Comparison of ENCODE assay signal across 10 cellular contexts in genomic region chr17:76414334-76415295, GRCh38. TPM values are rescaled to one million over a fixed set of nuclear protein-coding genes. Genes with fewer than 3 reads are reported as not detected.
DNase-seq lines count a peak whose midpoint lies in the region; ATAC-seq and TF ChIP-seq lines count a peak whose summit lies in the region.
"Had no signal": no experiment of that assay in that cellular context is flagged by ENCODE, and none has a peak within 500 bp of the region (broad histone marks: within the 10 kb centered on the region; RNA-seq: fewer than 3 reads in every experiment).

No MANE protein-coding gene starts in this region.

- ATAC-seq in Right ventricle myocardium superior (ENCODE audit: poor library complexity) (peak; percentile 91), HG03280 (IDR thresholded peaks at IDR 0.05; ENCODE audit: unreplicated experiment) (no peak)
- no peak for ATAC-seq in stimulated activated naive CD8-positive, alpha-beta T cell treated with anti-CD3 and anti-CD28 coated beads, Interleukin-15, amount 100 ng/mL, for 72 hours

- no peak overlapping the region for H3K4me2 ChIP-seq in smooth muscle cell

- H3K9ac ChIP-seq in smooth muscle cell (ENCODE audit: low read depth), result no peak overlapping the region

- peaks cover 25% of the 10 kb centered on the region for H3K79me2 ChIP-seq in smooth muscle cell (ENCODE audit: low read depth)

- no peaks in the 10 kb centered on the region for H3K27me3 Mint-ChIP-seq in stimulated activated naive CD8-positive, alpha-beta T cell treated with anti-CD3 and anti-CD28 coated beads, Interleukin-15, amount 100 ng/mL, for 72 hours

- H3K36me3 ChIP-seq in HEK293 (ENCODE audit: control insufficient read depth in 2 of 2, insufficient read depth in 1 of 2, low read length in 2 of 2) (peaks cover 3 to 40% of the 10 kb centered on the region in 2 experiments), smooth muscle cell (ENCODE audit: low read depth) (no peaks in the 10 kb centered on the region), WERI-Rb-1 (peaks cover 42% of the 10 kb centered on the region)

- no peaks in the 10 kb centered on the region for H3K9me3 Mint-ChIP-seq in stimulated activated naive CD8-positive, alpha-beta T cell treated with anti-CD3 and anti-CD28 coated beads, Interleukin-15, amount 100 ng/mL, for 72 hours

- H2AFZ ChIP-seq in smooth muscle cell (ENCODE audit: low read depth), result no peak overlapping the region

- H3K9me3 ChIP-seq in HEK293 (ENCODE audit: control insufficient read depth, insufficient read depth, low read depth, low read length), result no peaks in the 10 kb centered on the region
- H3K9me3 ChIP-seq in smooth muscle cell (replicated peaks; ENCODE audit: low read depth), result no peaks in the 10 kb centered on the region
- H3K9me3 ChIP-seq in WERI-Rb-1 (ENCODE audit: severe bottlenecking), result no peaks in the 10 kb centered on the region
- H3K9me3 ChIP-seq: MG63 had no signal

- intact Hi-C loops in Right ventricle myocardium superior (cut with DNase I), result loop anchor here (5.0 kb wide), 1 partner anchor 93 kb away; no protein-coding TSS in a partner anchor

- TF ChIP-seq CTCF in HEK293 (tag by site-specific recombination; IDR thresholded peaks at IDR 0.05) (no peak), smooth muscle cell (IDR thresholded peaks at IDR 0.05; ENCODE audit: borderline replicate concordance, insufficient read depth, poor library complexity, severe bottlenecking) (no peak), WERI-Rb-1 (IDR thresholded peaks at IDR 0.05; ENCODE audit: low read depth, low read length) (no peak)

- H3F3A ChIP-seq in smooth muscle cell (ENCODE audit: low read depth), result no peaks in the 10 kb centered on the region

- no peak overlapping the region for H3K4me3 Mint-ChIP-seq in stimulated activated naive CD8-positive, alpha-beta T cell treated with anti-CD3 and anti-CD28 coated beads, Interleukin-15, amount 100 ng/mL, for 72 hours

- CTCF ChIA-PET in HEK293 (lab: Yijun Ruan, JAX), result interaction anchor here (0.5 to 8.5 kb wide), 13 partner anchors 11 to 300 kb away, joined by 3 to 90 read pairs (median 3); no protein-coding TSS in a partner anchor

- DNase-seq in SHP77 treated with DMSO at 0.1 percent for 48 hours (lab: John Stamatoyannopoulos, UW) (peak; percentile 54), Right ventricle myocardium superior (peak; percentile 93), smooth muscle cell (lab: John Stamatoyannopoulos, UW; ENCODE audit: unreplicated experiment) (peak; percentile 19), WERI-Rb-1 (no peak)
- no peak for DNase-seq in activated CD8-positive, alpha-beta memory T cell treated with anti-CD3 and anti-CD28 coated beads, Interleukin-2, amount 50 U/mL, for 4 hours
- DNase-seq in stimulated activated naive CD8-positive, alpha-beta T cell treated with anti-CD3 and anti-CD28 coated beads, Interleukin-15, amount 100 ng/mL, for 72 hours, result no peak
- DNase-seq: MG63 had no signal

- peaks cover 99% of the 10 kb centered on the region for H4K20me1 ChIP-seq in smooth muscle cell (ENCODE audit: low read depth)

- no peak overlapping the region for H3K27ac Mint-ChIP-seq in stimulated activated naive CD8-positive, alpha-beta T cell treated with anti-CD3 and anti-CD28 coated beads, Interleukin-15, amount 100 ng/mL, for 72 hours

- POLR2A ChIA-PET in HEK293 (lab: Yijun Ruan, JAX), result interaction anchor here (0.6 to 1.4 kb wide), 6 partner anchors 30 to 168 kb away, joined by 3 to 5 read pairs (median 3); partner anchors contain the start of genes PRPSAP1 and SPHK1

- whole genome bisulfite sequencing in smooth muscle cell (ENCODE audit: low lambda C conversion rate), result 67% methylated on average over 21 of the region's 21 CpGs

- peaks cover 26% of the 10 kb centered on the region for H3K4me1 Mint-ChIP-seq in stimulated activated naive CD8-positive, alpha-beta T cell treated with anti-CD3 and anti-CD28 coated beads, Interleukin-15, amount 100 ng/mL, for 72 hours

- H3K4me1 ChIP-seq in HEK293 (ENCODE audit: control insufficient read depth, insufficient read depth, low read length) (peaks cover 25% of the 10 kb centered on the region), smooth muscle cell (ENCODE audit: low read depth) (no peaks in the 10 kb centered on the region)

- peak overlapping the region; percentile 13; the same call in 1 of the 2 replicates for H3K27ac ChIP-seq in HEK293 (ENCODE audit: extremely low read depth, low read depth, low read length)
- H3K27ac ChIP-seq in smooth muscle cell (ENCODE audit: low read depth), result no peak overlapping the region
- H3K27ac ChIP-seq in WERI-Rb-1, result no peak overlapping the region

- H3K4me3 ChIP-seq in HEK293 (ENCODE audit: low read depth, low read length), result no peak overlapping the region
- no peak overlapping the region for H3K4me3 ChIP-seq in smooth muscle cell
- H3K4me3 ChIP-seq in WERI-Rb-1 (ENCODE audit: low read depth, low read length), result no peak overlapping the region
- H3K4me3 ChIP-seq: MG63 had no signal

- no peaks in the 10 kb centered on the region for H3K27me3 ChIP-seq in smooth muscle cell (ENCODE audit: low read depth)
- H3K27me3 ChIP-seq in WERI-Rb-1 (ENCODE audit: insufficient read depth, low read depth, severe bottlenecking), result no peaks in the 10 kb centered on the region
- H3K27me3 ChIP-seq: MG63 had no signal

TF ChIP-seq in HEK293, 187 proteins besides CTCF, POLR2A, EP300 and RAD21 (continues in another document):
- peak; percentile 54 for TF ChIP-seq FEZF1 (tag by site-specific recombination; IDR thresholded peaks at IDR 0.05)
- no peak for TF ChIP-seq MEIS1 (CRISPR knock-in tag; IDR thresholded peaks at IDR 0.05; ENCODE audit: borderline replicate concordance)
- peak; percentile 44; the same call in 1 of the 2 replicates for TF ChIP-seq SCRT2 (tag by site-specific recombination; IDR thresholded peaks at IDR 0.05)
- TF ChIP-seq ZNF600 (tag by site-specific recombination; IDR thresholded peaks at IDR 0.05), result peak; percentile 69
- peak; percentile 48; the same call in 1 of the 2 replicates for TF ChIP-seq SCRT1 (tag by site-specific recombination; IDR thresholded peaks at IDR 0.05; ENCODE audit: borderline replicate concordance)
- peak; percentile 52; the same call in 1 of the 2 replicates for TF ChIP-seq TRIM28 (IDR thresholded peaks at IDR 0.05; ENCODE audit: borderline replicate concordance, low read length)
- TF ChIP-seq ZNF449 (tag by site-specific recombination; IDR thresholded peaks at IDR 0.05), result peak; percentile 82
- 0 out of 2 replicates have a peak, but pooled peaks have one; percentile 22 for TF ChIP-seq SP7 (tag by site-specific recombination; IDR thresholded peaks at IDR 0.05)
- TF ChIP-seq ZNF596 (tag by site-specific recombination; IDR thresholded peaks at IDR 0.05), result no peak
- TF ChIP-seq ZBTB44 (tag by site-specific recombination; IDR thresholded peaks at IDR 0.05), result 0 out of 2 replicates have a peak, but pooled peaks have one; percentile 26
- TF ChIP-seq ZNF341 (tag by site-specific recombination; IDR thresholded peaks at IDR 0.05; ENCODE audit: low read depth), result peak; percentile 90
- TF ChIP-seq PATZ1 (tag by site-specific recombination; IDR thresholded peaks at IDR 0.05), result peak; percentile 27; the same call in 1 of the 2 replicates
- TF ChIP-seq ZIC2 (tag by site-specific recombination; IDR thresholded peaks at IDR 0.05), result peak; percentile 74
- TF ChIP-seq ZNF121 (tag by site-specific recombination; IDR thresholded peaks at IDR 0.05), result peak; percentile 49; the same call in 1 of the 2 replicates

RNA-seq across cellular contexts. Expression of gene SPHK1, which starts 30.2 kb away (rescaled TPM):
- 2.0 TPM for total RNA-seq in Right ventricle myocardium superior
- 8.3 and 20.1 TPM in 2 replicates for total RNA-seq in smooth muscle cell
- 24.8 and 27.4 TPM in 2 replicates for polyA plus RNA-seq in smooth muscle cell

RNA-seq across cellular contexts. Expression of gene UBE2O, which starts 38.3 kb away (rescaled TPM):
- 35.9 TPM for total RNA-seq in Right ventricle myocardium superior
- 7.6 and 10.1 TPM in 2 replicates for total RNA-seq in smooth muscle cell
- 12.1 and 15.2 TPM in 2 replicates for polyA plus RNA-seq in smooth muscle cell

RNA-seq across cellular contexts. Expression of gene AANAT, which starts 52.8 kb away (rescaled TPM):
- total RNA-seq in Right ventricle myocardium superior (not detected), smooth muscle cell (not detected in 2 replicates)
- 0.15 TPM in 1 of 2 replicates, not detected in the other for polyA plus RNA-seq in smooth muscle cell
- polyA plus RNA-seq: keratinocyte had no signal

Comparison
In these comparisons a context has a peak if more than half of its experiments do, and no peak if none do; other contexts are left out.
1. DNase-seq: peak in SHP77 treated with DMSO at 0.1 percent for 48 hours (single experiment), Right ventricle myocardium superior (single experiment) and smooth muscle cell (single experiment); none in activated CD8-positive, alpha-beta memory T cell treated with anti-CD3 and anti-CD28 coated beads, Interleukin-2, amount 50 U/mL, for 4 hours (single experiment), WERI-Rb-1 (single experiment) and stimulated activated naive CD8-positive, alpha-beta T cell treated with anti-CD3 and anti-CD28 coated beads, Interleukin-15, amount 100 ng/mL, for 72 hours (0 of 2).